Comparison of ENCODE assay signal across 8 cellular contexts in the genomic region with DNA sequence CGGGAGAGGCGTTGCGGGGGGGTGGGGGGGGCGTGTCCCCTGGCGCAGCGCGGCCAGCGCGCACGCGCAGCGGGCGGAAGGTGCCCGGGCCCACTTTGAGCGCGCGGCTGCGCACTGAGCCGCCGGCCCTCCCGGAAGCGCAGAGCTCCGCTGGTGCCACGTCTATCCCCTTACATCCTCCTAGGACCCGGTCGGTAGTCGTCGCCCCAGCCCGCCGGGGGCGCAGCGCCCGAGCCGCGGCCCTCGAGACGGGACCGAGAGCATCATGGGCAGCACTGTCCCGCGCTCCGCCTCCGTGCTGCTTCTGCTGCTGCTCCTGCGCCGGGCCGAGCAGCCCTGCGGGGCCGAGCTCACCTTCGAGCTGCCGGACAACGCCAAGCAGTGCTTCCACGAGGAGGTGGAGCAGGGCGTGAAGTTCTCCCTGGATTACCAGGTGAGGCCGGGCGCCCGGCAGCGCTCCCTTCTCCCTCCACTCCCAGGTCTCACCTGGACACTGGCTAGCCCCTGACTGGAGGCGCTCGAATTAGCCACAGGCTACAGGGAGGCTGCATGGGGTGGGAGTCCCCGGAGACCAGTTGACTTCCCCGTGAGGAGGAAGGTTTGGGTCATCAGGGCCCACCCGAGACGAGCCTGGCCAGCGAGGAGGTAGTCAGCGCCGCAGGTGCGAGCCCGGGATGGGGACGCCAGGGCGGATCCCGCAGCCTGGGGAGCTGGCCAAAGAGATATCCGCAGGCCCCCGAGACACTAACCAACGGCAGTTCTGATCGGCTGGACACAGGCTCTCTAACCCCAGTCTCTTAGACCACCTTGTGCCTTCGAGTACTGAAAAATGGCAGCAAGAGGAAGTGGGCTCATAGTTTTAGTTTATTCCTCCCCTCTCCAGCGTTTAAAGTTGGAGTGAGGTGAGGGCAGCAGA. TPM values are rescaled to one million over a fixed set of nuclear protein-coding genes. Genes with fewer than 3 reads are reported as not detected.
DNase-seq lines count a peak whose midpoint lies in the region; ATAC-seq and TF ChIP-seq lines count a peak whose summit lies in the region.

A gene (plus strand): TSS at position 128 of the 916 bp plus-strand sequence. CDS start 138 bp downstream, at position 266.

- H3K27me3 Mint-ChIP-seq in naive thymus-derived CD4-positive, alpha-beta T cell, result peaks cover 0 to 29% (median 4%) of the 10 kb centered on the region in 5 donors
- peaks cover under 1% of the 10 kb centered on the region for H3K27me3 Mint-ChIP-seq in stimulated activated memory B cell treated with anti-CD40 and anti-IgM and Interleukin-4, amounts not matched to agents 10 μg/mL and 1 μg/mL and 100 μg/mL, for 72 hours

- peak within 1 kb of the TSS; percentile 95 for H3K4me3 ChIP-seq in IMR-90 (ENCODE audit: insufficient read depth, low read depth, low read length)
- H3K4me3 ChIP-seq in Panc1 (ENCODE audit: low read depth in 2 of 2, low read length in 2 of 2), result peak within 1 kb of the TSS; percentile 91 to 98
- H3K4me3 ChIP-seq in naive thymus-derived CD4-positive, alpha-beta T cell (ENCODE audit: low read length), result peak within 1 kb of the TSS; percentile 90

- peak; percentile 91 for ATAC-seq in GM21529 (IDR thresholded peaks at IDR 0.05; ENCODE audit: unreplicated experiment)
- peak; percentile 95 for ATAC-seq in IMR-90 (ENCODE audit: low read depth)
- peak; percentile 99 for ATAC-seq in Panc1
- peak; percentile 92 for ATAC-seq in naive thymus-derived CD4-positive, alpha-beta T cell
- ATAC-seq in stimulated activated memory B cell treated with anti-CD40 and anti-IgM and Interleukin-4, amounts not matched to agents 10 μg/mL and 1 μg/mL and 100 μg/mL, for 72 hours, result peak; percentile 94

- TF ChIP-seq CTCF in IMR-90 (conservative IDR thresholded peaks at IDR 0.05; ENCODE audit: low read depth, low read length) (peak; percentile 42), Panc1 (IDR thresholded peaks at IDR 0.05) (no peak)

- H3K27ac Mint-ChIP-seq in naive thymus-derived CD4-positive, alpha-beta T cell, result peak within 1 kb of the TSS; percentile 4 to 74 (median 66)
- peak within 1 kb of the TSS; percentile 83 for H3K27ac Mint-ChIP-seq in stimulated activated memory B cell treated with anti-CD40 and anti-IgM and Interleukin-4, amounts not matched to agents 10 μg/mL and 1 μg/mL and 100 μg/mL, for 72 hours

- H2BK15ac ChIP-seq in IMR-90 (ENCODE audit: low read depth, low read length), result no peak within 1 kb of the TSS

- DNase-seq in DMS79 (lab: John Stamatoyannopoulos, UW) (peak; percentile 34), IMR-90 (peak; percentile 88), Panc1 (ENCODE audit: low read depth, low spot score) (peak; percentile 46), fibroblast of gingiva (ENCODE audit: low read depth) (peak; percentile 85)
- DNase-seq in activated T-cell treated with anti-CD3 and anti-CD28 coated beads, Interleukin-2, amount 50 U/mL, for 48 hours, result peak; percentile 85 to 89
- peak; percentile 58 to 85 (median 79) for DNase-seq in naive thymus-derived CD4-positive, alpha-beta T cell

- peak within 1 kb of the TSS; percentile 85 to 93 (median 90) for H3K4me3 Mint-ChIP-seq in naive thymus-derived CD4-positive, alpha-beta T cell
- H3K4me3 Mint-ChIP-seq in stimulated activated memory B cell treated with anti-CD40 and anti-IgM and Interleukin-4, amounts not matched to agents 10 μg/mL and 1 μg/mL and 100 μg/mL, for 72 hours, result peak within 1 kb of the TSS; percentile 79

- peak within 1 kb of the TSS; percentile 97 for H3K9ac ChIP-seq in IMR-90 (ENCODE audit: low read depth, low read length)

- H3K9me3 ChIP-seq in IMR-90 (ENCODE audit: control insufficient read depth, insufficient read depth, low read length) (no peaks in the 10 kb centered on the region), Panc1 (ENCODE audit: control insufficient read depth, insufficient read depth, low read depth, low read length) (no peaks in the 10 kb centered on the region)
- no peaks in the 10 kb centered on the region for H3K9me3 ChIP-seq in naive thymus-derived CD4-positive, alpha-beta T cell (ENCODE audit: control insufficient read depth in 2 of 3, low read length in 3 of 3)

- H3K4ac ChIP-seq in IMR-90 (ENCODE audit: low read depth, low read length), result peak within 1 kb of the TSS; percentile 84

- H4K20me1 ChIP-seq in IMR-90 (ENCODE audit: insufficient read depth, low read length), result peaks cover 6% of the 10 kb centered on the region

- intact Hi-C loops in IMR-90 (cut with micrococcal nuclease) (no loop called here), Panc1 (cut with micrococcal nuclease; ENCODE audit: unreplicated experiment) (no loop called here)
- intact Hi-C loops in naive thymus-derived CD4-positive, alpha-beta T cell (cut with micrococcal nuclease), result loop anchor here (1.0 to 5.0 kb wide), 5 partner anchors 611 to 841 kb away; a partner anchor contains a TSS

- in situ Hi-C loops in IMR-90 (cut with MboI; ENCODE audit: low sequenced_read_pairs), result no loop called here
- in situ Hi-C loops in Panc1 (cut with HindIII; ENCODE audit: low pct_unique_long_range_greater_than_20kb, low sequenced_read_pairs), result no loop called here

- H3K4me2 ChIP-seq in IMR-90 (ENCODE audit: low read depth, low read length), result peak within 1 kb of the TSS; percentile 96

- peak within 1 kb of the TSS; percentile 98 for H2AFZ ChIP-seq in IMR-90 (replicated peaks; ENCODE audit: low read length, poor library complexity)

- H3K36me3 ChIP-seq in IMR-90 (ENCODE audit: control insufficient read depth, insufficient read depth, low read length), result peaks cover 25% of the 10 kb centered on the region
- H3K36me3 ChIP-seq in Panc1 (ENCODE audit: control insufficient read depth, insufficient read depth, low read length), result peaks cover 27% of the 10 kb centered on the region
- peaks cover 8 to 35% (median 11%) of the 10 kb centered on the region in 3 experiments for H3K36me3 ChIP-seq in naive thymus-derived CD4-positive, alpha-beta T cell (ENCODE audit: control insufficient read depth in 2 of 3, insufficient read depth in 3 of 3, low read length in 3 of 3)

- peak within 1 kb of the TSS; percentile 82 for H4K5ac ChIP-seq in IMR-90 (ENCODE audit: low read depth, low read length)

- peak within 1 kb of the TSS; percentile 79 for H3K56ac ChIP-seq in IMR-90 (ENCODE audit: extremely low read depth, insufficient read depth, low read length)

- WGBS in IMR-90 (ENCODE audit: extremely low coverage in 2 of 2, insufficient read length in 1 of 2), 2 experiments, result no CpG with 5 or more reads among the region's 76 CpGs

- peak within 1 kb of the TSS; percentile 40 for H3K18ac ChIP-seq in IMR-90 (ENCODE audit: low read depth, low read length)

- H3K4me1 ChIP-seq in IMR-90 (ENCODE audit: control insufficient read depth, insufficient read depth, low read length) (peaks cover 6% of the 10 kb centered on the region; the same call in 1 of the 2 replicates), Panc1 (ENCODE audit: control insufficient read depth, insufficient read depth, low read length) (peaks cover 12% of the 10 kb centered on the region; the same call in 1 of the 2 replicates)
- peaks cover 13 to 20% of the 10 kb centered on the region in 2 donors for H3K4me1 ChIP-seq in naive thymus-derived CD4-positive, alpha-beta T cell (ENCODE audit: control insufficient read depth in 2 of 2, insufficient read depth in 2 of 2, low read length in 2 of 2)

- dilution Hi-C loops in IMR-90 (cut with HindIII; ENCODE audit: low sequenced_read_pairs, unreplicated experiment), result no loop called here

- peaks cover 15 to 34% (median 25%) of the 10 kb centered on the region in 5 donors for H3K36me3 Mint-ChIP-seq in naive thymus-derived CD4-positive, alpha-beta T cell
- H3K36me3 Mint-ChIP-seq in stimulated activated memory B cell treated with anti-CD40 and anti-IgM and Interleukin-4, amounts not matched to agents 10 μg/mL and 1 μg/mL and 100 μg/mL, for 72 hours, result peaks cover 27% of the 10 kb centered on the region

- no peak within 1 kb of the TSS; the same call in 1 of the 2 replicates for H2BK20ac ChIP-seq in IMR-90 (ENCODE audit: low read depth, low read length)

- H3K27me3 ChIP-seq in IMR-90 (ENCODE audit: control insufficient read depth, insufficient read depth, low read length) (peaks cover 3% of the 10 kb centered on the region; the same call in 1 of the 2 replicates), Panc1 (ENCODE audit: control insufficient read depth, insufficient read depth, low read length) (peaks cover 27% of the 10 kb centered on the region)
- no peaks in the 10 kb centered on the region for H3K27me3 ChIP-seq in naive thymus-derived CD4-positive, alpha-beta T cell (ENCODE audit: control insufficient read depth in 2 of 2, insufficient read depth in 2 of 2, low read length in 2 of 2)

- peak within 1 kb of the TSS; percentile 87 for H2AK9ac ChIP-seq in IMR-90 (replicated peaks; ENCODE audit: low read depth, low read length, poor library complexity)

- peaks cover 23 to 51% of the 10 kb centered on the region in 2 experiments for H3K79me1 ChIP-seq in IMR-90 (ENCODE audit: low read depth in 1 of 2, low read length in 2 of 2)

- H4K91ac ChIP-seq in IMR-90 (ENCODE audit: insufficient read depth, low read depth, low read length), result peak within 1 kb of the TSS; percentile 67

- BruUV-seq in IMR-90 (replicated peaks; lab: Mats Ljungman, UMichigan) (no TSS peak), Panc1 (replicated peaks; lab: Mats Ljungman, UMichigan) (no TSS peak)

- TF ChIP-seq RAD21 in IMR-90 (IDR thresholded peaks at IDR 0.05; ENCODE audit: low read length), result 0 out of 2 replicates have a peak, but pooled peaks have one; percentile 14

- POLR2A ChIA-PET in IMR-90 (lab: Charles Lee; ENCODE audit: unreplicated experiment), result interaction anchor here (0.6 kb wide), 1 partner anchor 8 kb away, joined by 3 read pairs; no protein-coding TSS in a partner anchor
- POLR2A ChIA-PET in Panc1 (lab: Charles Lee), result no interaction called here
- POLR2A ChIA-PET in naive thymus-derived CD4-positive, alpha-beta T cell (lab: Charles Lee), result interaction anchor here (1.1 kb wide), 1 partner anchor 612 kb away, joined by 4 read pairs; no protein-coding TSS in a partner anchor

- peaks cover 24 to 52% (median 46%) of the 10 kb centered on the region in 7 donors for H3K4me1 Mint-ChIP-seq in naive thymus-derived CD4-positive, alpha-beta T cell
- peaks cover 38% of the 10 kb centered on the region for H3K4me1 Mint-ChIP-seq in stimulated activated memory B cell treated with anti-CD40 and anti-IgM and Interleukin-4, amounts not matched to agents 10 μg/mL and 1 μg/mL and 100 μg/mL, for 72 hours

- peak within 1 kb of the TSS; percentile 46 to 85 for H4K8ac ChIP-seq in IMR-90 (ENCODE audit: low read depth in 2 of 2, low read length in 2 of 2)

- peak within 1 kb of the TSS; percentile 78 for H2BK5ac ChIP-seq in IMR-90 (ENCODE audit: low read depth, low read length, poor library complexity, severe bottlenecking)

- peaks cover 10% of the 10 kb centered on the region for H3K9me1 ChIP-seq in IMR-90 (ENCODE audit: insufficient read depth, low read length)

- H3K9me3 Mint-ChIP-seq in naive thymus-derived CD4-positive, alpha-beta T cell, result no peaks in the 10 kb centered on the region
- H3K9me3 Mint-ChIP-seq in stimulated activated memory B cell treated with anti-CD40 and anti-IgM and Interleukin-4, amounts not matched to agents 10 μg/mL and 1 μg/mL and 100 μg/mL, for 72 hours, result no peaks in the 10 kb centered on the region

- peak within 1 kb of the TSS; percentile 62 for H3K23ac ChIP-seq in IMR-90 (ENCODE audit: low read depth, low read length)

- H2BK120ac ChIP-seq in IMR-90 (ENCODE audit: low read depth, low read length), result peak within 1 kb of the TSS; percentile 75; the same call in 1 of the 2 replicates

- H3K14ac ChIP-seq in IMR-90 (replicated peaks; ENCODE audit: low read depth, low read length), result peak within 1 kb of the TSS; percentile 89

- CTCF ChIA-PET in IMR-90 (lab: Yijun Ruan, JAX) (interaction anchor here (0.6 to 1.0 kb wide), 2 partner anchors 14 to 28 kb away, joined by 3 to 4 read pairs; no protein-coding TSS in a partner anchor), Panc1 (lab: Charles Lee) (interaction anchor here (1.0 to 1.4 kb wide), 2 partner anchors 70 to 283 kb away, joined by 3 read pairs; no protein-coding TSS in a partner anchor)
- CTCF ChIA-PET in naive thymus-derived CD4-positive, alpha-beta T cell (lab: Charles Lee), result no interaction called here

- H3K27ac ChIP-seq in IMR-90 (ENCODE audit: insufficient read depth, low read length), result peak within 1 kb of the TSS; percentile 81
- peak within 1 kb of the TSS; percentile 94 for H3K27ac ChIP-seq in Panc1 (ENCODE audit: low read length)
- peak within 1 kb of the TSS; percentile 62 for H3K27ac ChIP-seq in naive thymus-derived CD4-positive, alpha-beta T cell (ENCODE audit: low read depth, low read length)

- peak; percentile 70 for TF ChIP-seq POLR2A in IMR-90 (IDR thresholded peaks at IDR 0.05; ENCODE audit: low read depth, low read length)

- peak within 1 kb of the TSS; percentile 54 for H2AK5ac ChIP-seq in IMR-90 (ENCODE audit: low read depth, low read length)

RNA-seq across cellular contexts. Expression of the gene that starts here (rescaled TPM):
- total RNA-seq in IMR-90 (2012; rRNA removed), result 148 and 170 TPM in 2 replicates
- polyA plus RNA-seq in IMR-90 (2012; rRNA removed), result 232 and 237 TPM in 2 replicates
- polyA plus RNA-seq in IMR-90 (2012; cell fraction: cytosol; rRNA removed), result 184 and 291 TPM in 2 replicates
- polyA plus RNA-seq in IMR-90 (2012; cell fraction: nucleus; rRNA removed; ENCODE audit: low replicate concordance), result 89.8 and 103 TPM in 2 replicates
- 137 TPM for total RNA-seq in Panc1 (2021; ENCODE audit: unreplicated experiment)
- polyA plus RNA-seq in Panc1 (2012; ENCODE audit: insufficient read length), result 117 TPM
- 10 to 100 TPM; 18.6 to 40.5 (median 21.1) TPM for total RNA-seq in naive thymus-derived CD4-positive, alpha-beta T cell
- polyA plus RNA-seq in naive thymus-derived CD4-positive, alpha-beta T cell, result 10 to 100 TPM; 57.2 to 74.1 TPM

Comparison
In these comparisons a context has a peak if more than half of its experiments do, and no peak if none do; other contexts are left out.
1. Peak in every context shown above with its lines: DNase-seq, ATAC-seq, H3K4me3 ChIP-seq and H3K27ac ChIP-seq.
2. DNase-seq: peak in every context shown above with its lines; median percentile 88 in IMR-90; 87 in activated T-cell treated with anti-CD3 and anti-CD28 coated beads, Interleukin-2, amount 50 U/mL, for 48 hours; 85 in fibroblast of gingiva; 79 in naive thymus-derived CD4-positive, alpha-beta T cell; 46 in Panc1; 34 in DMS79.
3. intact Hi-C loops: an anchor here in naive thymus-derived CD4-positive, alpha-beta T cell (1.0 to 5.0 kb wide); none called in IMR-90 and Panc1.